25 cellular contexts compared by ENCODE assay signal in genomic region chr1:44717196-44717595, GRCh38. TPM values are rescaled to one million over a fixed set of nuclear protein-coding genes. Genes with fewer than 3 reads are reported as not detected.
DNase-seq lines count a peak whose midpoint lies in the region; ATAC-seq, FAIRE-seq and TF ChIP-seq lines count a peak whose summit lies in the region.
"Had no signal": no experiment of that assay in that cellular context is flagged by ENCODE, and none has a peak within 500 bp of the region (broad histone marks: within the 10 kb centered on the region; RNA-seq: fewer than 3 reads in every experiment).

No MANE protein-coding gene starts in this region.

- no peak for TF ChIP-seq RAD21 in GM12878 (IDR thresholded peaks at IDR 0.05; ENCODE audit: insufficient read depth, low read depth, low read length)

- TF ChIP-seq EP300 in GM12878 (IDR thresholded peaks at IDR 0.05; ENCODE audit: borderline replicate concordance in 1 of 2, control insufficient read depth in 1 of 2, low read depth in 2 of 2, low read length in 2 of 2), result no peak
- no peak for TF ChIP-seq EP300 in tibial nerve (IDR thresholded peaks at IDR 0.05)

- CTCF ChIA-PET in CD8-positive, alpha-beta T cell (lab: Charles Lee), result interaction anchor here (1.2 to 5.2 kb wide), 4 partner anchors 10 to 92 kb away, joined by 3 to 46 read pairs (median 10); partner anchors contain the start of genes BTBD19, PLK3 and RNU5D-1
- CTCF ChIA-PET in GM12878 (lab: Yijun Ruan, JAX), result interaction anchor here (0.6 to 12.6 kb wide), 8 partner anchors 9 to 582 kb away, joined by 3 to 175 read pairs (median 6); partner anchors contain the start of genes BEST4 and RNU5D-1

- RAD21 ChIA-PET in GM12878 (lab: Charles Lee; ENCODE audit: unreplicated experiment), result interaction anchor here (1.0 to 2.6 kb wide), 5 partner anchors 13 to 774 kb away, joined by 3 to 11 read pairs (median 3); partner anchors contain the start of genes RNU5D-1 and TESK2

- WGBS in GM12878 (ENCODE audit: insufficient coverage, insufficient replicate concordance, low lambda C conversion rate, missing lambda C conversion rate), result 87% methylated on average over 3 of the region's 3 CpGs
- WGBS in testis, 2 donors, result 88 to 93% methylated on average over 3 of the region's 3 CpGs
- WGBS in tibial nerve, 2 donors, result 90 to 93% methylated on average over 3 of the region's 3 CpGs

- POLR2A ChIA-PET in CD8-positive, alpha-beta T cell (lab: Charles Lee), result interaction anchor here (3.5 kb wide), 1 partner anchor 13 kb away, joined by 15 read pairs; the partner anchor contains the start of gene RNU5D-1
- POLR2A ChIA-PET in GM12878 (lab: Charles Lee), result interaction anchor here (0.6 to 9.8 kb wide), 6 partner anchors 9 to 294 kb away, joined by 3 to 110 read pairs (median 4); partner anchors contain the start of genes HECTD3 and RNU5D-1

- no peaks in the 10 kb centered on the region for H3K9me3 ChIP-seq in CD8-positive, alpha-beta T cell (ENCODE audit: low read length)
- H3K9me3 ChIP-seq in GM12878 (replicated peaks; ENCODE audit: control insufficient read depth, insufficient read depth, low read length) (no peaks in the 10 kb centered on the region), testis (no peaks in the 10 kb centered on the region), tibial nerve (no peaks in the 10 kb centered on the region)
- H3K9me3 ChIP-seq: heart left ventricle, left lung, SJCRH30, transverse colon had no signal

- no peaks in the 10 kb centered on the region for H4K20me1 ChIP-seq in KMS-11 (ENCODE audit: insufficient read depth)
- H4K20me1 ChIP-seq in GM12878 (ENCODE audit: control insufficient read depth, insufficient read depth), result no peaks in the 10 kb centered on the region

- no peak for FAIRE-seq in GM12878 (lab: Jason Lieb, UNC)
- FAIRE-seq: HepG2, small intestine had no signal

- peaks cover 65% of the 10 kb centered on the region for H3K4me1 ChIP-seq in CD8-positive, alpha-beta T cell (ENCODE audit: insufficient read depth, low read length)
- H3K4me1 ChIP-seq in KMS-11 (ENCODE audit: low read depth, poor library complexity, severe bottlenecking) (peaks cover 77% of the 10 kb centered on the region), GM12878 (ENCODE audit: control insufficient read depth, insufficient read depth, low read length) (peaks cover 56% of the 10 kb centered on the region), testis (no peaks in the 10 kb centered on the region), tibial nerve (peaks cover 0 to 15% (median 10%) of the 10 kb centered on the region in 4 donors)

- no peaks in the 10 kb centered on the region for H3K36me3 Mint-ChIP-seq in CD8-positive, alpha-beta T cell
- no peaks in the 10 kb centered on the region for H3K36me3 Mint-ChIP-seq in natural killer cell treated with Interleukin-12 subunit alpha and Interleukin-12 subunit beta and Interleukin-15 and Interleukin-18, amount 100 ng/mL, for 72 hours
- H3K36me3 Mint-ChIP-seq: activated naive CD4-positive, alpha-beta T cell treated with anti-CD3 and anti-CD28 coated beads, Interleukin-2, amount 50 U/mL, for 72 hours had no signal

- no peaks in the 10 kb centered on the region for H3K36me3 ChIP-seq in CD8-positive, alpha-beta T cell (ENCODE audit: insufficient read depth, low read length)
- H3K36me3 ChIP-seq in KMS-11 (ENCODE audit: insufficient read depth) (no peaks in the 10 kb centered on the region), GM12878 (ENCODE audit: control insufficient read depth in 2 of 2, insufficient read depth in 2 of 2, low read length in 1 of 2) (no peaks in the 10 kb centered on the region), testis (ENCODE audit: low read depth, missing control alignments) (no peaks in the 10 kb centered on the region), tibial nerve (no peaks in the 10 kb centered on the region)
- H3K36me3 ChIP-seq: heart left ventricle, left lung, SJCRH30, transverse colon, WERI-Rb-1 had no signal

- no peak overlapping the region for H3K4me3 Mint-ChIP-seq in CD8-positive, alpha-beta T cell
- H3K4me3 Mint-ChIP-seq in natural killer cell treated with Interleukin-12 subunit alpha and Interleukin-12 subunit beta and Interleukin-15 and Interleukin-18, amount 100 ng/mL, for 72 hours, result peak overlapping the region; percentile 34
- H3K4me3 Mint-ChIP-seq: activated CD4-positive, alpha-beta memory T cell treated with anti-CD3 and anti-CD28 coated beads for 36 hours; activated T-cell treated with anti-CD3 and anti-CD28 coated beads, Interleukin-2, amount 50 U/mL, for 24 hours; stimulated activated naive CD8-positive, alpha-beta T cell treated with anti-CD3 and anti-CD28 coated beads, Interleukin-15, Interleukin-2, amounts not matched to agents 100 ng/mL and 50 ng/mL, for 24 hours; T-helper 1 cell treated with Interleukin-12 subunit alpha and Interleukin-12 subunit beta and Interleukin-4 antibody, amounts not matched to agents 30 μg/mL and 1 μg/mL, for 36 hours had no signal

- H2AFZ ChIP-seq in KMS-11 (ENCODE audit: low read depth) (0 out of 2 replicates have a peak overlapping the region, but pooled peaks have one; percentile 0), GM12878 (ENCODE audit: control insufficient read depth, low read depth, low read length) (no peak overlapping the region)

- H3K9me3 Mint-ChIP-seq in CD8-positive, alpha-beta T cell, result no peaks in the 10 kb centered on the region
- no peaks in the 10 kb centered on the region for H3K9me3 Mint-ChIP-seq in natural killer cell treated with Interleukin-12 subunit alpha and Interleukin-12 subunit beta and Interleukin-15 and Interleukin-18, amount 100 ng/mL, for 72 hours
- H3K9me3 Mint-ChIP-seq: activated naive CD4-positive, alpha-beta T cell treated with anti-CD3 and anti-CD28 coated beads, Interleukin-2, amount 50 U/mL, for 72 hours; activated T-cell treated with anti-CD3 and anti-CD28 coated beads, Interleukin-2, amount 50 U/mL, for 24 hours; stimulated activated naive CD8-positive, alpha-beta T cell treated with anti-CD3 and anti-CD28 coated beads, Interleukin-15, Interleukin-2, amounts not matched to agents 100 ng/mL and 50 ng/mL, for 24 hours; T-helper 1 cell treated with Interleukin-12 subunit alpha and Interleukin-12 subunit beta and Interleukin-4 antibody, amounts not matched to agents 30 μg/mL and 1 μg/mL, for 36 hours had no signal

- H3K27me3 ChIP-seq in CD8-positive, alpha-beta T cell (ENCODE audit: insufficient read depth, low read length), result no peaks in the 10 kb centered on the region
- H3K27me3 ChIP-seq in KMS-11 (ENCODE audit: insufficient read depth, low read depth) (no peaks in the 10 kb centered on the region), GM12878 (replicated peaks in 1 of 2; ENCODE audit: control insufficient read depth in 2 of 2, insufficient read depth in 2 of 2, low read length in 1 of 2) (no peaks in the 10 kb centered on the region), testis (no peaks in the 10 kb centered on the region), tibial nerve (no peaks in the 10 kb centered on the region)
- H3K27me3 ChIP-seq: heart left ventricle, left lung, SJCRH30, transverse colon had no signal

- no TSS peak for BruUV-seq in GM12878 (replicated peaks; lab: Mats Ljungman, UMichigan)

- TF ChIP-seq POLR2A in GM12878 (IDR thresholded peaks at IDR 0.05; ENCODE audit: low read depth, low read length) (no peak), testis (IDR thresholded peaks at IDR 0.05) (no peak), tibial nerve (IDR thresholded peaks at IDR 0.05) (no peak)

- no peak overlapping the region for H3K27ac ChIP-seq in CD8-positive, alpha-beta T cell (ENCODE audit: low read depth, low read length)
- H3K27ac ChIP-seq in KMS-11 (no peak overlapping the region; the same call in 1 of the 2 replicates), GM12878 (ENCODE audit: control insufficient read depth, insufficient read depth) (peak overlapping the region; percentile 49; the same call in 1 of the 2 replicates), testis (no peak overlapping the region), tibial nerve (no peak overlapping the region)
- H3K27ac ChIP-seq: heart left ventricle, left lung, SJCRH30, transverse colon, WERI-Rb-1 had no signal

- H3K79me2 ChIP-seq in KMS-11 (ENCODE audit: insufficient read depth, low read depth), result no peaks in the 10 kb centered on the region
- no peaks in the 10 kb centered on the region for H3K79me2 ChIP-seq in GM12878 (ENCODE audit: control insufficient read depth, insufficient read depth, low read length)

- peaks cover 65% of the 10 kb centered on the region for H3K4me1 Mint-ChIP-seq in CD8-positive, alpha-beta T cell (ENCODE audit: low read depth)
- peaks cover 44 to 55% of the 10 kb centered on the region in 2 donors for H3K4me1 Mint-ChIP-seq in natural killer cell treated with Interleukin-12 subunit alpha and Interleukin-12 subunit beta and Interleukin-15 and Interleukin-18, amount 100 ng/mL, for 72 hours (ENCODE audit: low read depth in 2 of 2)

- H3K9ac ChIP-seq in KMS-11 (no peak overlapping the region), GM12878 (ENCODE audit: control insufficient read depth, insufficient read depth, low read length) (no peak overlapping the region)

- SMC1A ChIA-PET in GM12878 (lab: Charles Lee; ENCODE audit: uncharacterized antibody, unreplicated experiment), result interaction anchor here (0.8 to 9.8 kb wide), 11 partner anchors 11 to 585 kb away, joined by 3 to 73 read pairs (median 5); partner anchors contain the start of genes PLK3, RNU5D-1 and UROD

- TF ChIP-seq CTCF in CD8-positive, alpha-beta T cell (IDR thresholded peaks at IDR 0.05), result no peak
- TF ChIP-seq CTCF in KMS-11 (conservative IDR thresholded peaks at IDR 0.05; ENCODE audit: low read depth, low read length), result no peak
- TF ChIP-seq CTCF in GM12878 (IDR thresholded peaks at IDR 0.05 in 2 of 3, conservative IDR thresholded peaks at IDR 0.05 in 1 of 3; ENCODE audit: control insufficient read depth in 2 of 3, extremely low read depth in 1 of 3, insufficient read depth in 1 of 3, low read depth in 3 of 3, low read length in 3 of 3), result no peak
- no peak for TF ChIP-seq CTCF in testis (IDR thresholded peaks at IDR 0.05)
- no peak for TF ChIP-seq CTCF in tibial nerve (IDR thresholded peaks at IDR 0.05)

- H3K4me2 ChIP-seq in KMS-11 (peak overlapping the region; percentile 60), GM12878 (ENCODE audit: control insufficient read depth, insufficient read depth) (peak overlapping the region; percentile 31)

- no peak for DNase-seq in CD8-positive, alpha-beta T cell
- DNase-seq in GM12878 (ENCODE audit: low read depth, low spot score) (no peak), testis (no peak), tibial nerve (ENCODE audit: low spot score in 2 of 2) (no peak), AG08395 (ENCODE audit: low spot score) (no peak)
- no peak for DNase-seq in natural killer cell treated with Interleukin-12 subunit alpha and Interleukin-12 subunit beta and Interleukin-15 and Interleukin-18, amount 100 ng/mL, for 72 hours (ENCODE audit: low spot score)
- DNase-seq: activated CD4-positive, alpha-beta memory T cell treated with anti-CD3 and anti-CD28 coated beads for 36 hours; activated T-cell treated with anti-CD3 and anti-CD28 coated beads, Interleukin-2, amount 50 U/mL, for 24 hours; effector CD8-positive, alpha-beta T cell; heart left ventricle; left lung; NCI-H187; SJCRH30; small intestine; stimulated activated CD4-positive, alpha-beta T cell treated with anti-CD3 and anti-CD28 coated beads, Interleukin-2, amount 100 ng/mL, for 48 hours; transverse colon; WERI-Rb-1 had no signal

- H3K27me3 Mint-ChIP-seq in CD8-positive, alpha-beta T cell (ENCODE audit: low read depth), result no peaks in the 10 kb centered on the region
- H3K27me3 Mint-ChIP-seq in natural killer cell treated with Interleukin-12 subunit alpha and Interleukin-12 subunit beta and Interleukin-15 and Interleukin-18, amount 100 ng/mL, for 72 hours, result no peaks in the 10 kb centered on the region
- H3K27me3 Mint-ChIP-seq: activated T-cell treated with anti-CD3 and anti-CD28 coated beads, Interleukin-2, amount 50 U/mL, for 24 hours; stimulated activated naive CD8-positive, alpha-beta T cell treated with anti-CD3 and anti-CD28 coated beads, Interleukin-15, Interleukin-2, amounts not matched to agents 100 ng/mL and 50 ng/mL, for 24 hours had no signal

- in situ Hi-C loops in GM12878 (cut with MboI), result loop anchor here (5.0 kb wide), 1 partner anchor 585 kb away; no protein-coding TSS in a partner anchor

- H3K4me3 ChIP-seq in CD8-positive, alpha-beta T cell (ENCODE audit: low read depth, low read length), result no peak overlapping the region
- H3K4me3 ChIP-seq in KMS-11 (IDR thresholded peaks at IDR 0.05; ENCODE audit: insufficient read depth, low read depth, low read length) (no peak overlapping the region), GM12878 (no peak overlapping the region), testis (no peak overlapping the region), tibial nerve (no peak overlapping the region)
- H3K4me3 ChIP-seq: heart left ventricle, left lung, SJCRH30, transverse colon had no signal

- H3K27ac Mint-ChIP-seq in CD8-positive, alpha-beta T cell, result peak overlapping the region; percentile 64
- peak overlapping the region; percentile 32 to 59 for H3K27ac Mint-ChIP-seq in natural killer cell treated with Interleukin-12 subunit alpha and Interleukin-12 subunit beta and Interleukin-15 and Interleukin-18, amount 100 ng/mL, for 72 hours
- H3K27ac Mint-ChIP-seq: stimulated activated naive CD8-positive, alpha-beta T cell treated with anti-CD3 and anti-CD28 coated beads, Interleukin-15, Interleukin-2, amounts not matched to agents 100 ng/mL and 50 ng/mL, for 24 hours; T-helper 1 cell treated with Interleukin-12 subunit alpha and Interleukin-12 subunit beta and Interleukin-4 antibody, amounts not matched to agents 30 μg/mL and 1 μg/mL, for 36 hours had no signal

- intact Hi-C loops in CD8-positive, alpha-beta T cell (cut with DNase I, micrococcal nuclease), result loop anchor here (5.0 kb wide), 3 partner anchors 45 to 775 kb away; partner anchors contain the start of genes ARMH1 (in 1 of the 2), TESK2 (in 1 of the 2) and TMEM53 (in 1 of the 2)
- intact Hi-C loops in GM12878 (cut with micrococcal nuclease; ENCODE audit: unreplicated experiment), result no loop called here
- intact Hi-C loops in testis (cut with DNase I; ENCODE audit: low total_unique reads), result no loop called here

- ATAC-seq in CD8-positive, alpha-beta T cell, result no peak
- ATAC-seq in GM12878, result no peak
- ATAC-seq in natural killer cell treated with Interleukin-12 subunit alpha and Interleukin-12 subunit beta and Interleukin-15 and Interleukin-18, amount 100 ng/mL, for 72 hours, result no peak
- ATAC-seq: activated naive CD4-positive, alpha-beta T cell treated with anti-CD3 and anti-CD28 coated beads, Interleukin-2, amount 50 U/mL, for 72 hours; heart left ventricle; HepG2; left lung; Panc1 had no signal

RNA-seq across cellular contexts. Expression of gene RNU5D-1, which starts 13.8 kb away (rescaled TPM):
- not detected for total RNA-seq in CD8-positive, alpha-beta T cell
- total RNA-seq in GM12878 (2013; cell fraction: nucleolus; rRNA removed), result not detected in 2 replicates
- total RNA-seq in GM12878 (2014; rRNA removed) (not detected in 2 replicates), GM12878 (2014; rRNA removed; fragmentation: Illumina TruSeq; extraction: Trizol) (not detected in 2 replicates), GM12878 (2021) (not detected in 2 replicates), testis (not detected), tibial nerve (not detected)
- polyA plus RNA-seq in GM12878 (2011; ENCODE audit: low read depth), result not detected
- polyA plus RNA-seq in GM12878 (2011; rRNA removed) (not detected in 2 replicates), GM12878 (2014; fragmentation: Illumina TruSeq; extraction: Trizol) (not detected in 2 replicates), GM12878 (2014; fragmentation: Nextera tagmentation; extraction: Ambion mirVana) (not detected), GM12878 (2014; rRNA removed) (not detected in 2 replicates), GM12878 (2016; fragmentation: Nextera tagmentation; extraction: Ambion mirVana) (not detected), testis (ENCODE audit: insufficient read depth, low read depth, low replicate concordance) (not detected)
- polyA plus RNA-seq in GM12878 (2011; cell fraction: cytosol; rRNA removed), result not detected in 2 replicates
- polyA plus RNA-seq in GM12878 (2011; cell fraction: nucleus; rRNA removed), result not detected in 2 replicates
- polyA plus RNA-seq in GM12878 (2012), result not detected in 2 replicates
- polyA minus RNA-seq in GM12878 (2011; rRNA and poly(A)+ RNA removed), result under 0.01 and 3,585 TPM in 2 replicates
- 537 and 622 TPM in 2 replicates for polyA minus RNA-seq in GM12878 (2011; cell fraction: cytosol; rRNA and poly(A)+ RNA removed)
- polyA minus RNA-seq in GM12878 (2011; cell fraction: nucleus; rRNA and poly(A)+ RNA removed), result under 0.01 TPM in 2 replicates
- total RNA-seq in natural killer cell treated with Interleukin-12 subunit alpha and Interleukin-12 subunit beta and Interleukin-15 and Interleukin-18, amount 100 ng/mL, for 72 hours, result not detected
- total RNA-seq: activated CD4-positive, alpha-beta memory T cell treated with anti-CD3 and anti-CD28 coated beads for 36 hours; activated naive CD4-positive, alpha-beta T cell treated with anti-CD3 and anti-CD28 coated beads, Interleukin-2, amount 50 U/mL, for 72 hours; chondrocyte; heart left ventricle; left lung; pulmonary artery endothelial cell; SJCRH30; transverse colon had no signal
- polyA plus RNA-seq: heart left ventricle, HepG2, small intestine had no signal

RNA-seq across cellular contexts. Expression of gene KIF2C, which starts 22.4 kb away (rescaled TPM):
- under 1 TPM; 0.58 to 0.81 TPM for total RNA-seq in CD8-positive, alpha-beta T cell
- 36.3 and 49.0 TPM in 2 replicates for total RNA-seq in GM12878 (2013; cell fraction: nucleolus; rRNA removed)
- 73.1 and 78.7 TPM in 2 replicates for total RNA-seq in GM12878 (2014; rRNA removed)
- total RNA-seq in GM12878 (2014; rRNA removed; fragmentation: Illumina TruSeq; extraction: Trizol), result 80.7 and 85.6 TPM in 2 replicates
- total RNA-seq in GM12878 (2021), result 75.0 and 81.9 TPM in 2 replicates
- polyA plus RNA-seq in GM12878 (2011; ENCODE audit: low read depth), result 21.7 TPM
- 95.0 and 97.8 TPM in 2 replicates for polyA plus RNA-seq in GM12878 (2011; rRNA removed)
- polyA plus RNA-seq in GM12878 (2011; cell fraction: cytosol; rRNA removed), result 90.6 and 93.2 TPM in 2 replicates
- polyA plus RNA-seq in GM12878 (2011; cell fraction: nucleus; rRNA removed), result 108 and 123 TPM in 2 replicates
- 30.7 and 38.9 TPM in 2 replicates for polyA plus RNA-seq in GM12878 (2012)
- polyA plus RNA-seq in GM12878 (2014; fragmentation: Illumina TruSeq; extraction: Trizol), result 88.9 and 99.3 TPM in 2 replicates
- polyA plus RNA-seq in GM12878 (2014; fragmentation: Nextera tagmentation; extraction: Ambion mirVana), result 10 to 100 TPM; 42.3 to 45.5 TPM
- 70.8 and 75.1 TPM in 2 replicates for polyA plus RNA-seq in GM12878 (2014; rRNA removed)
- 100 to 1,000 TPM in 1 of 2 experiments, 10 to 100 TPM in 1; 99.3 to 104 TPM for polyA plus RNA-seq in GM12878 (2016; fragmentation: Nextera tagmentation; extraction: Ambion mirVana)
- polyA minus RNA-seq in GM12878 (2011; rRNA and poly(A)+ RNA removed), result 107 and 133 TPM in 2 replicates
- polyA minus RNA-seq in GM12878 (2011; cell fraction: cytosol; rRNA and poly(A)+ RNA removed), result 30.5 and 36.8 TPM in 2 replicates
- polyA minus RNA-seq in GM12878 (2011; cell fraction: nucleus; rRNA and poly(A)+ RNA removed), result 28.8 and 38.6 TPM in 2 replicates
- 10 to 100 TPM; 44.5 to 97.0 TPM for total RNA-seq in natural killer cell treated with Interleukin-12 subunit alpha and Interleukin-12 subunit beta and Interleukin-15 and Interleukin-18, amount 100 ng/mL, for 72 hours
- 100 to 1,000 TPM in 1 of 2 donors, 10 to 100 TPM in 1; 53.5 to 130 TPM for total RNA-seq in testis
- 167 TPM for polyA plus RNA-seq in testis (ENCODE audit: insufficient read depth, low read depth, low replicate concordance)
- total RNA-seq in tibial nerve, result 1 to 10 TPM in 2 of 4 donors, under 1 TPM in 1, not detected in 1; 0.63 to 3.3 (median 2.7) TPM

RNA-seq across cellular contexts. Expression of gene ARMH1, which starts 42.7 kb away (rescaled TPM):
- total RNA-seq in CD8-positive, alpha-beta T cell, result 100 to 1,000 TPM; 117 to 128 TPM
- 3.4 and 5.6 TPM in 2 replicates for total RNA-seq in GM12878 (2013; cell fraction: nucleolus; rRNA removed)
- total RNA-seq in GM12878 (2014; rRNA removed), result 17.1 and 26.5 TPM in 2 replicates
- 8.5 and 10.3 TPM in 2 replicates for total RNA-seq in GM12878 (2014; rRNA removed; fragmentation: Illumina TruSeq; extraction: Trizol)
- total RNA-seq in GM12878 (2021), result 15.9 and 18.1 TPM in 2 replicates
- polyA plus RNA-seq in GM12878 (2011; ENCODE audit: low read depth), result 0.87 TPM
- polyA plus RNA-seq in GM12878 (2011; rRNA removed), result 1.7 and 2.6 TPM in 2 replicates
- polyA plus RNA-seq in GM12878 (2011; cell fraction: cytosol; rRNA removed), result 2.3 and 4.7 TPM in 2 replicates
- polyA plus RNA-seq in GM12878 (2011; cell fraction: nucleus; rRNA removed), result 36.5 and 40.7 TPM in 2 replicates
- polyA plus RNA-seq in GM12878 (2012), result 7.7 and 10.3 TPM in 2 replicates
- polyA plus RNA-seq in GM12878 (2014; fragmentation: Illumina TruSeq; extraction: Trizol), result 3.8 and 8.3 TPM in 2 replicates
- polyA plus RNA-seq in GM12878 (2014; fragmentation: Nextera tagmentation; extraction: Ambion mirVana), result 1 to 10 TPM in 1 of 2 experiments, under 1 TPM in 1; 0.93 to 1.8 TPM
- polyA plus RNA-seq in GM12878 (2014; rRNA removed), result 43.9 and 45.9 TPM in 2 replicates
- 1 to 10 TPM; 5.6 to 8.1 TPM for polyA plus RNA-seq in GM12878 (2016; fragmentation: Nextera tagmentation; extraction: Ambion mirVana)
- polyA minus RNA-seq in GM12878 (2011; rRNA and poly(A)+ RNA removed), result 0.80 and 1.3 TPM in 2 replicates
- polyA minus RNA-seq in GM12878 (2011; cell fraction: cytosol; rRNA and poly(A)+ RNA removed), result not detected in 2 replicates
- polyA minus RNA-seq in GM12878 (2011; cell fraction: nucleus; rRNA and poly(A)+ RNA removed), result 0.48 and 1.9 TPM in 2 replicates
- 1 to 10 TPM; 1.8 to 8.7 TPM for total RNA-seq in natural killer cell treated with Interleukin-12 subunit alpha and Interleukin-12 subunit beta and Interleukin-15 and Interleukin-18, amount 100 ng/mL, for 72 hours
- total RNA-seq in testis, result 10 to 100 TPM; 17.4 to 29.7 TPM
- 42.9 TPM for polyA plus RNA-seq in testis (ENCODE audit: insufficient read depth, low read depth, low replicate concordance)
- 1 to 10 TPM in 3 of 4 donors, under 1 TPM in 1; 0.66 to 7.1 (median 2.9) TPM for total RNA-seq in tibial nerve
- total RNA-seq: HepG2, pulmonary artery endothelial cell, SJCRH30 had no signal

RNA-seq across cellular contexts. Expression of gene TMEM53, which starts 42.9 kb away (rescaled TPM):
- total RNA-seq in CD8-positive, alpha-beta T cell, result 1 to 10 TPM in 1 of 2 experiments, not detected in 1; 1.2 TPM
- 6.8 and 6.9 TPM in 2 replicates for total RNA-seq in GM12878 (2013; cell fraction: nucleolus; rRNA removed)
- 11.7 and 16.7 TPM in 2 replicates for total RNA-seq in GM12878 (2014; rRNA removed)
- total RNA-seq in GM12878 (2014; rRNA removed; fragmentation: Illumina TruSeq; extraction: Trizol), result 6.9 and 7.1 TPM in 2 replicates
- total RNA-seq in GM12878 (2021), result 13.2 and 13.8 TPM in 2 replicates
- 4.5 TPM for polyA plus RNA-seq in GM12878 (2011; ENCODE audit: low read depth)
- 3.8 and 6.6 TPM in 2 replicates for polyA plus RNA-seq in GM12878 (2011; rRNA removed)
- polyA plus RNA-seq in GM12878 (2011; cell fraction: cytosol; rRNA removed), result 15.3 and 18.0 TPM in 2 replicates
- polyA plus RNA-seq in GM12878 (2011; cell fraction: nucleus; rRNA removed), result 10.2 and 12.0 TPM in 2 replicates
- 10.5 and 12.2 TPM in 2 replicates for polyA plus RNA-seq in GM12878 (2012)
- 4.6 and 8.4 TPM in 2 replicates for polyA plus RNA-seq in GM12878 (2014; fragmentation: Illumina TruSeq; extraction: Trizol)
- polyA plus RNA-seq in GM12878 (2014; fragmentation: Nextera tagmentation; extraction: Ambion mirVana), result 1 to 10 TPM; 3.1 to 6.2 TPM
- 17.4 and 18.4 TPM in 2 replicates for polyA plus RNA-seq in GM12878 (2014; rRNA removed)
- polyA plus RNA-seq in GM12878 (2016; fragmentation: Nextera tagmentation; extraction: Ambion mirVana), result 10 to 100 TPM; 22.5 to 23.9 TPM
- polyA minus RNA-seq in GM12878 (2011; rRNA and poly(A)+ RNA removed), result 5.7 and 11.4 TPM in 2 replicates
- polyA minus RNA-seq in GM12878 (2011; cell fraction: cytosol; rRNA and poly(A)+ RNA removed), result 5.7 and 6.1 TPM in 2 replicates
- polyA minus RNA-seq in GM12878 (2011; cell fraction: nucleus; rRNA and poly(A)+ RNA removed), result 2.7 and 3.1 TPM in 2 replicates
- total RNA-seq in natural killer cell treated with Interleukin-12 subunit alpha and Interleukin-12 subunit beta and Interleukin-15 and Interleukin-18, amount 100 ng/mL, for 72 hours, result 1 to 10 TPM; 2.8 to 3.8 TPM
- 10 to 100 TPM; 15.6 to 18.9 TPM for total RNA-seq in testis
- polyA plus RNA-seq in testis (ENCODE audit: insufficient read depth, low read depth, low replicate concordance), result 40.2 TPM
- 10 to 100 TPM in 2 of 4 donors, 1 to 10 TPM in 2; 7.2 to 10.5 (median 9.5) TPM for total RNA-seq in tibial nerve

RNA-seq across cellular contexts. Expression of gene RPS8, which starts 58.1 kb away (rescaled TPM):
- total RNA-seq in CD8-positive, alpha-beta T cell, result 1,000 to 10,000 TPM; 3,381 to 3,465 TPM
- total RNA-seq in GM12878 (2013; cell fraction: nucleolus; rRNA removed), result 330 and 356 TPM in 2 replicates
- total RNA-seq in GM12878 (2014; rRNA removed) (3,351 and 3,453 TPM in 2 replicates), GM12878 (2014; rRNA removed; fragmentation: Illumina TruSeq; extraction: Trizol) (3,065 and 3,117 TPM in 2 replicates), GM12878 (2021) (3,050 and 3,180 TPM in 2 replicates), testis (100 to 1,000 TPM; 431 to 935 TPM), tibial nerve (1,000 to 10,000 TPM; 2,048 to 2,345 (median 2,235) TPM)
- 4,615 TPM for polyA plus RNA-seq in GM12878 (2011; ENCODE audit: low read depth)
- polyA plus RNA-seq in GM12878 (2011; rRNA removed) (2,404 and 2,482 TPM in 2 replicates), GM12878 (2014; fragmentation: Illumina TruSeq; extraction: Trizol) (1,912 and 2,704 TPM in 2 replicates), GM12878 (2014; fragmentation: Nextera tagmentation; extraction: Ambion mirVana) (1,000 to 10,000 TPM; 2,238 to 3,059 TPM), GM12878 (2014; rRNA removed) (3,141 and 3,461 TPM in 2 replicates), GM12878 (2016; fragmentation: Nextera tagmentation; extraction: Ambion mirVana) (1,000 to 10,000 TPM; 1,296 to 1,343 TPM), testis (ENCODE audit: insufficient read depth, low read depth, low replicate concordance) (860 TPM)
- polyA plus RNA-seq in GM12878 (2011; cell fraction: cytosol; rRNA removed), result 2,295 and 2,366 TPM in 2 replicates
- polyA plus RNA-seq in GM12878 (2011; cell fraction: nucleus; rRNA removed), result 751 and 887 TPM in 2 replicates
- polyA plus RNA-seq in GM12878 (2012), result 3,919 and 4,067 TPM in 2 replicates
- 702 and 773 TPM in 2 replicates for polyA minus RNA-seq in GM12878 (2011; rRNA and poly(A)+ RNA removed)
- polyA minus RNA-seq in GM12878 (2011; cell fraction: cytosol; rRNA and poly(A)+ RNA removed), result 421 and 433 TPM in 2 replicates
- 155 and 214 TPM in 2 replicates for polyA minus RNA-seq in GM12878 (2011; cell fraction: nucleus; rRNA and poly(A)+ RNA removed)
- total RNA-seq in natural killer cell treated with Interleukin-12 subunit alpha and Interleukin-12 subunit beta and Interleukin-15 and Interleukin-18, amount 100 ng/mL, for 72 hours, result 1,000 to 10,000 TPM; 1,070 to 1,127 TPM

Comparison
In these comparisons a context has a peak if more than half of its experiments do, and no peak if none do; other contexts are left out.
1. RNA of gene KIF2C, which starts 22.4 kb away (total RNA-seq): 53.5 to 130 TPM in testis, 44.5 to 97.0 TPM in natural killer cell treated with Interleukin-12 subunit alpha and Interleukin-12 subunit beta and Interleukin-15 and Interleukin-18, amount 100 ng/mL, for 72 hours and 36.3 to 85.6 TPM in GM12878; 0.63 to 3.3 TPM in tibial nerve and 0.58 to 0.81 TPM in CD8-positive, alpha-beta T cell; every median in the first group is over 4 times any median in the second.
2. intact Hi-C loops: an anchor here in CD8-positive, alpha-beta T cell (5.0 kb wide); none called in GM12878 and testis.